ENCODE assay signal across 25 cellular contexts in the genomic region with DNA sequence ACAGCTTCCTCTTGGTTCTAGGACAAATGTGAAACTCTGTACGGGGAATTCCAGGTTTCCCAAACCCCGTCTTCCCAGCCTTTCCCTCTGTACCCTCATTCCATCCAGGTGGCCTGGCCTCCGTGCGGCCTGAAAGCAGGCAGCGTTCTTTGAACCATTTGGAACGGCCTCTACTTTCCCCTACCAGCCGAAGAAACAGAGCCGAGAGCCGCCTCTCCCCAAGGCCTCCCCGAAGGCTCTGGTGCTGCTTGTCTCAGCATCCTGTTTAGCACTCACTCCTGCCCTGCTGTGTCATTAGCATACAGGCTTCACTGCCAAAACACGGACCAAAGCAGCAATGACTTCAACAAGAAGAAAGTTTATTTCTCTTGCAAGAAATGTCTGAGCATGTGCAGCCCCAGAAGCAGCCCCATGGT.
"Had no signal": no experiment of that assay in that cellular context is flagged by ENCODE, and none has a peak within 500 bp of the region (broad histone marks: within the 10 kb centered on the region; RNA-seq: fewer than 3 reads in every experiment).

No MANE protein-coding gene starts in this region.

- H3K4me3 Mint-ChIP-seq: endodermal cell; immature natural killer cell; memory B cell; naive thymus-derived CD4-positive, alpha-beta T cell; nephron progenitor cell had no signal

- H3K9me3 ChIP-seq: lower lobe of right lung, neutrophil, psoas muscle, upper lobe of left lung, uterus had no signal

- H3K36me3 ChIP-seq: left ventricle myocardium inferior, lower lobe of right lung, neutrophil, tibial artery, upper lobe of left lung, uterus had no signal

- H3K36me3 Mint-ChIP-seq: immature natural killer cell; memory B cell; naive thymus-derived CD4-positive, alpha-beta T cell had no signal

- H3K4me1 ChIP-seq: foreskin keratinocyte, left ventricle myocardium inferior, lower lobe of right lung, psoas muscle, uterus had no signal

- DNase-seq: effector CD4-positive, alpha-beta T cell; endodermal cell; erythroblast; foreskin keratinocyte; immature natural killer cell; kidney; left cardiac atrium; left ventricle myocardium inferior; lower lobe of right lung; naive thymus-derived CD4-positive, alpha-beta T cell; nephron progenitor cell; psoas muscle; retina; stimulated activated CD4-positive, alpha-beta T cell treated with anti-CD3 and anti-CD28 coated beads, Interleukin-12 subunit alpha, Interleukin-12 subunit beta, amount 100 ng/mL, for 4 hours; stimulated activated CD4-positive, alpha-beta T cell treated with anti-CD3 and anti-CD28 coated beads, Interleukin-2, amount 100 ng/mL, for 48 hours; stimulated activated naive CD8-positive, alpha-beta T cell treated with anti-CD3 and anti-CD28 coated beads, Interleukin-15, Interleukin-2, amounts not matched to agents 100 U/mL and 50 U/mL, for 24 hours; uterus had no signal

- H3K4me3 ChIP-seq: coronary artery, left ventricle myocardium inferior, lower lobe of right lung, psoas muscle, skin epidermis, tibial artery, upper lobe of left lung, uterus had no signal

- ATAC-seq: foreskin keratinocyte; lower lobe of right lung; naive thymus-derived CD4-positive, alpha-beta T cell; psoas muscle; sciatic nerve; stimulated activated naive CD8-positive, alpha-beta T cell treated with anti-CD3 and anti-CD28 coated beads, Interleukin-15, Interleukin-2, amounts not matched to agents 100 U/mL and 50 U/mL, for 24 hours had no signal

- H3K27ac ChIP-seq: coronary artery, foreskin keratinocyte, left ventricle myocardium inferior, lower lobe of right lung, neutrophil, psoas muscle, tibial artery, upper lobe of left lung, uterus had no signal

- FAIRE-seq: endothelial cell of umbilical vein, kidney had no signal

- H3K27me3 ChIP-seq: foreskin keratinocyte, neutrophil, tibial artery, upper lobe of left lung, uterus had no signal

- H3K27ac Mint-ChIP-seq: endodermal cell; immature natural killer cell; memory B cell; naive thymus-derived CD4-positive, alpha-beta T cell; nephron progenitor cell had no signal

- H3K9me3 Mint-ChIP-seq: endodermal cell; naive thymus-derived CD4-positive, alpha-beta T cell had no signal
